ENCODE assay signal across 8 cellular contexts in the genomic region with DNA sequence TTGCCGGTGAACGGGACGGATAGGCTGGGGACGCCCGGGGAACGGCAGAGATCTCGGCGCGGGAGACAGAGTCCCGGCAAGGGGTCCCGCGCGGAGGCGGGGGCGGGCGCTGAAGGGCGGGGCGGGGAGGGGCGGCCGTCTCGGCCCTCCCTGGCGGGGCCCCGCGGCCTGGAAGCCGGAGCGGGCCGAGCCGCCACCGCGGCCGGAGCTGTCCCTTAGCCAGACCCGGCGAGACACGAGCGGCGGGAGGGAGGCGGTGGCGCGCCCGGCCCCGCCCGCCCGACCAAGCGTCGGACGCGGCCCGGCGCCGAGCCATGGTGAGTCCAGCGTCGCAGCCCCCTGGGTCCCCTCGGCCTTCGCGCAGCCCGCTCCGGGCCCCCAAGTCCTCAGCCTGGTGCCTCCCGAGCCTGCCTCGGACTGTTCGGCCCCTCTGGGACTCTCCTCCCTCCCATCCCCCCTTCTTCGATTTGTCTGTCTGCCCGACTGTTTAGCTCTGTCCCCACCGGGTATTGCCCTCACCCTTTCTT. TPM values are rescaled to one million over a fixed set of nuclear protein-coding genes. Genes with fewer than 3 reads are reported as not detected.
DNase-seq lines count a peak whose midpoint lies in the region; ATAC-seq, FAIRE-seq and TF ChIP-seq lines count a peak whose summit lies in the region.

A gene (plus strand): TSS at position 222 of the 527 bp plus-strand sequence. CDS start 93 bp downstream, at position 315.

- DNase-seq in ACHN (peak; percentile 35), GM13976 (ENCODE audit: low spot score) (peak; percentile 62), RKO (ENCODE audit: low spot score) (peak; percentile 47), choroid plexus epithelial cell (ENCODE audit: low read depth) (peak; percentile 43), kidney (peak; percentile 89)

- H3K4me3 ChIP-seq in choroid plexus epithelial cell (ENCODE audit: low read depth, low read length) (peak within 1 kb of the TSS; percentile 78), kidney (ENCODE audit: low read length in 2 of 2) (peak within 1 kb of the TSS; percentile 80 to 82), skin epidermis (peak within 1 kb of the TSS; percentile 48 to 72 (median 61))

- in situ Hi-C loops in ACHN (cut with HindIII; ENCODE audit: low pct_ligation_motif_present, low pct_unique_long_range_greater_than_20kb, low sequenced_read_pairs): no loop called here
- in situ Hi-C loops in GM13976 (cut with MboI; ENCODE audit: low sequenced_read_pairs, unreplicated experiment): no loop called here

- FAIRE-seq in kidney (lab: Jason Lieb, UNC): no peak

- no peak for ATAC-seq in GM19463 (IDR thresholded peaks at IDR 0.05; ENCODE audit: unreplicated experiment)
- ATAC-seq in HG03457 (IDR thresholded peaks at IDR 0.05; ENCODE audit: unreplicated experiment): no peak

- H3K27ac ChIP-seq in kidney (ENCODE audit: low read depth in 2 of 2, low read length in 2 of 2) (peak within 1 kb of the TSS; percentile 86 to 91), skin epidermis (peak within 1 kb of the TSS; percentile 65 to 94 (median 88))

- H3K36me3 ChIP-seq in kidney (ENCODE audit: control insufficient read depth in 1 of 2, insufficient read depth in 2 of 2, low read length in 2 of 2): peaks cover 0 to 4% of the 10 kb centered on the region in 2 donors

- H3K9me3 ChIP-seq in kidney (ENCODE audit: control insufficient read depth in 1 of 2, low read length in 2 of 2): no peaks in the 10 kb centered on the region

- H3K4me1 ChIP-seq in kidney (ENCODE audit: control insufficient read depth in 1 of 2, insufficient read depth in 1 of 2, low read depth in 1 of 2, low read length in 2 of 2): peaks cover 12 to 14% of the 10 kb centered on the region in 2 donors

- H3K9ac ChIP-seq in kidney (ENCODE audit: low read length in 2 of 2): peak within 1 kb of the TSS; percentile 78 to 87

- TF ChIP-seq CTCF in GM13976 (IDR thresholded peaks at IDR 0.05; ENCODE audit: borderline replicate concordance, control extremely low read depth, extremely low read depth, insufficient read depth, missing control alignments): no peak
- TF ChIP-seq CTCF in choroid plexus epithelial cell (conservative IDR thresholded peaks at IDR 0.05; ENCODE audit: low read depth, low read length): no peak
- no peak for TF ChIP-seq CTCF in kidney (IDR thresholded peaks at IDR 0.05; ENCODE audit: borderline replicate concordance, extremely low read depth, insufficient read depth)

- intact Hi-C loops in kidney (cut with DNase I): no loop called here

RNA-seq across cellular contexts. Expression of the gene that starts here (rescaled TPM):
- total RNA-seq in kidney: 25.6 TPM
- 15.9 TPM for polyA plus RNA-seq in kidney (ENCODE audit: insufficient read depth, low read depth, low replicate concordance)

Comparison
In these comparisons a context has a peak if more than half of its experiments do, and no peak if none do; other contexts are left out.
1. DNase-seq: peak in every context shown above with its lines; median percentile 89 in kidney; 62 in GM13976; 47 in RKO; 43 in choroid plexus epithelial cell; 35 in ACHN.